ENCODE assay signal across 13 cellular contexts in the genomic region with DNA sequence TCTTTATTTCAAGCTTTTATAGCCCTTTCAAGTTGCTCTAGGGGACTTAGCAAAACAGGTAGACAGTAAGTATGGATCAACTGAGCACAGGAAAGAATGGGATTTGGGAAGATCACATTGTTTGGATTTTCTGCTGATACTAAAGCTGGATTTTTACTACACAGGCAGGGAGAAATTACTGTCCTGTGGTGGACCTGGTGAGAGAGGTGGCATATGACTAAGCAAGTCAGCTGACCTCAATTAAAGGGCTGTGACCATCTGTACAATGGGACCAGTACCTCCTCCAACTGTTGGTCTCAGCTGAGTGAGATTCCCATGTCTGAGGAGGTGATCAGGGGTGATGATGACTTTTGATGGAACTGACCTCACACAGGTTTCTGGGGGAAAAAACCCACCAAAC. TPM values are rescaled to one million over a fixed set of nuclear protein-coding genes. Genes with fewer than 3 reads are reported as not detected.
A peak's percentile ranks its signal among the peaks of the same experiment; 100 is the strongest.
DNase-seq lines count a peak whose midpoint lies in the region; ATAC-seq and TF ChIP-seq lines count a peak whose summit lies in the region.
"Had no signal": no experiment of that assay in that cellular context is flagged by ENCODE, and none has a peak within 500 bp of the region (broad histone marks: within the 10 kb centered on the region; RNA-seq: fewer than 3 reads in every experiment).

No MANE protein-coding gene starts in this region.

- no peaks in the 10 kb centered on the region for H3K9me3 ChIP-seq in CD8-positive, alpha-beta memory T cell (ENCODE audit: low read length)
- no peaks in the 10 kb centered on the region for H3K9me3 ChIP-seq in HCT116 (ENCODE audit: control insufficient read depth in 1 of 2, insufficient read depth in 1 of 2, low read depth in 1 of 2, low read length in 2 of 2)
- H3K9me3 ChIP-seq in WERI-Rb-1 (ENCODE audit: severe bottlenecking) = no peaks in the 10 kb centered on the region

- no peak for TF ChIP-seq RAD21 in HCT116 (IDR thresholded peaks at IDR 0.05; ENCODE audit: low read depth)

- TF ChIP-seq CTCF in HCT116 (IDR thresholded peaks at IDR 0.05 in 2 of 3, conservative IDR thresholded peaks at IDR 0.05 in 1 of 3; ENCODE audit: borderline replicate concordance in 1 of 3, insufficient read depth in 1 of 3, low read depth in 2 of 3, low read length in 2 of 3) (no peak), WERI-Rb-1 (IDR thresholded peaks at IDR 0.05; ENCODE audit: low read depth, low read length) (no peak), nephron progenitor cell (IDR thresholded peaks at IDR 0.05) (no peak)

- H3K4me3 Mint-ChIP-seq in CD8-positive, alpha-beta memory T cell = peak overlapping the region in 1 of 7 donors; percentile 36
- H3K4me3 Mint-ChIP-seq in nephron progenitor cell = no peak overlapping the region
- H3K4me3 Mint-ChIP-seq: activated CD4-positive, alpha-beta T cell treated with anti-CD3 and anti-CD28 coated beads for 36 hours; immature natural killer cell had no signal

- H3K79me2 ChIP-seq in HCT116 (ENCODE audit: insufficient read depth, low read length) = peaks cover 90% of the 10 kb centered on the region

- no peak overlapping the region for H3K9ac ChIP-seq in HCT116 (ENCODE audit: low read length)

- H3K4me2 ChIP-seq in HCT116 (ENCODE audit: low read length) = no peak overlapping the region

- no peaks in the 10 kb centered on the region for H3K27me3 ChIP-seq in CD8-positive, alpha-beta memory T cell (ENCODE audit: insufficient read depth, low read length, poor library complexity, severe bottlenecking)
- H3K27me3 ChIP-seq in HCT116 (ENCODE audit: insufficient read depth, low read length) (no peaks in the 10 kb centered on the region), WERI-Rb-1 (ENCODE audit: insufficient read depth, low read depth, severe bottlenecking) (no peaks in the 10 kb centered on the region)

- no peak for TF ChIP-seq POLR2A in HCT116 (IDR thresholded peaks at IDR 0.05; ENCODE audit: borderline replicate concordance, extremely low read depth, insufficient read depth, insufficient read length)

- CTCF ChIA-PET in CD8-positive, alpha-beta memory T cell (lab: Charles Lee) = interaction anchor here (0.8 to 2.7 kb wide), 6 partner anchors 9 to 29 kb away, joined by 3 to 8 read pairs (median 3); a partner anchor contains a TSS
- CTCF ChIA-PET in HCT116 (lab: Charles Lee) = no interaction called here

- peaks cover 70% of the 10 kb centered on the region for H3K4me1 ChIP-seq in CD8-positive, alpha-beta memory T cell (ENCODE audit: insufficient read depth, low read length)
- peaks cover 8 to 44% of the 10 kb centered on the region in 2 experiments; a peak in 3 of 4 replicates for H3K4me1 ChIP-seq in HCT116 (ENCODE audit: control insufficient read depth in 1 of 2, insufficient read depth in 2 of 2, low read length in 2 of 2)

- H2AFZ ChIP-seq in HCT116 (ENCODE audit: low read depth, low read length, poor library complexity, severe bottlenecking) = no peak overlapping the region

- no peaks in the 10 kb centered on the region for H3K9me3 Mint-ChIP-seq in CD8-positive, alpha-beta memory T cell
- H3K9me3 Mint-ChIP-seq in nephron progenitor cell = no peaks in the 10 kb centered on the region
- H3K9me3 Mint-ChIP-seq: immature natural killer cell had no signal

- peak overlapping the region; percentile 39 to 73 (median 58) for H3K27ac Mint-ChIP-seq in CD8-positive, alpha-beta memory T cell
- peak overlapping the region; percentile 38 for H3K27ac Mint-ChIP-seq in nephron progenitor cell
- H3K27ac Mint-ChIP-seq: activated CD4-positive, alpha-beta T cell treated with anti-CD3 and anti-CD28 coated beads for 36 hours had no signal

- BruUV-seq in HCT116 (replicated peaks; lab: Mats Ljungman, UMichigan) = no TSS peak

- RAD21 ChIA-PET in HCT116 (lab: Charles Lee; ENCODE audit: low non-redundant PET in 1 of 2, low total read pairs in 2 of 2, uncharacterized antibody in 2 of 2, unreplicated experiment in 2 of 2) = no interaction called here

- H4K20me1 ChIP-seq in HCT116 (ENCODE audit: insufficient read depth) = no peaks in the 10 kb centered on the region; the same call in 1 of the 2 replicates

- no peak overlapping the region for H3K27ac ChIP-seq in CD8-positive, alpha-beta memory T cell (ENCODE audit: low read depth, low read length)
- no peak overlapping the region for H3K27ac ChIP-seq in HCT116 (ENCODE audit: low read depth, low read length)
- H3K27ac ChIP-seq in WERI-Rb-1 = no peak overlapping the region

- peaks cover 0 to 4% (median 0%) of the 10 kb centered on the region in 3 donors for H3K36me3 Mint-ChIP-seq in CD8-positive, alpha-beta memory T cell
- H3K36me3 Mint-ChIP-seq in nephron progenitor cell (ENCODE audit: low read depth) = no peaks in the 10 kb centered on the region
- H3K36me3 Mint-ChIP-seq: immature natural killer cell had no signal

- no peaks in the 10 kb centered on the region for H3K9me2 ChIP-seq in HCT116 (ENCODE audit: insufficient read depth)

- POLR2A ChIA-PET in CD8-positive, alpha-beta memory T cell (lab: Charles Lee) = interaction anchor here (1.1 kb wide), 1 partner anchor 25 kb away, joined by 3 read pairs; no protein-coding TSS in a partner anchor
- POLR2A ChIA-PET in HCT116 (lab: Charles Lee) = no interaction called here

- H3K4me1 Mint-ChIP-seq in CD8-positive, alpha-beta memory T cell = peaks cover 65 to 92% (median 83%) of the 10 kb centered on the region in 3 donors
- peaks cover 68% of the 10 kb centered on the region for H3K4me1 Mint-ChIP-seq in nephron progenitor cell

- intact Hi-C loops in HCT116 (cut with micrococcal nuclease) (no loop called here), left cardiac atrium (cut with DNase I) (no loop called here)

- no peaks in the 10 kb centered on the region for H3K36me3 ChIP-seq in CD8-positive, alpha-beta memory T cell (ENCODE audit: insufficient read depth, low read length)
- no peaks in the 10 kb centered on the region for H3K36me3 ChIP-seq in HCT116 (ENCODE audit: control insufficient read depth in 1 of 2, insufficient read depth in 2 of 2, low read length in 2 of 2)
- H3K36me3 ChIP-seq in WERI-Rb-1 = peaks cover 3% of the 10 kb centered on the region; the same call in 1 of the 2 replicates

- no peak overlapping the region for H3K4me3 ChIP-seq in CD8-positive, alpha-beta memory T cell (ENCODE audit: low read length)
- H3K4me3 ChIP-seq in HCT116 (replicated peaks in 1 of 2; ENCODE audit: low read depth in 1 of 2, low read length in 2 of 2) (no peak overlapping the region), WERI-Rb-1 (ENCODE audit: low read depth, low read length) (no peak overlapping the region)

- ATAC-seq in HCT116 (no peak), left cardiac atrium (no peak)
- ATAC-seq: activated CD4-positive, alpha-beta T cell treated with anti-CD3 and anti-CD28 coated beads for 36 hours had no signal

- DNase-seq in CD8-positive, alpha-beta memory T cell = no peak
- no peak for DNase-seq in HCT116 (ENCODE audit: low read depth, low spot score)
- peak; percentile 15 for DNase-seq in WERI-Rb-1
- no peak for DNase-seq in nephron progenitor cell
- DNase-seq in superior temporal gyrus (ENCODE audit: extremely low spot score) = no peak
- DNase-seq in NOMO-1 treated with dmso at 0.1 percent for 144 hours (lab: John Stamatoyannopoulos, UW; ENCODE audit: unreplicated experiment) = no peak
- DNase-seq in retina = no peak
- no peak for DNase-seq in left cardiac atrium
- DNase-seq: activated CD4-positive, alpha-beta T cell treated with anti-CD3 and anti-CD28 coated beads for 36 hours; activated gamma-delta T cell treated with Interleukin-2 at 50 U/mL for 16 hours; HCEC 1CT; immature natural killer cell; NCI-H446 had no signal

- H3K27me3 Mint-ChIP-seq in CD8-positive, alpha-beta memory T cell = no peaks in the 10 kb centered on the region
- H3K27me3 Mint-ChIP-seq in nephron progenitor cell (ENCODE audit: low read depth, poor library complexity) = no peaks in the 10 kb centered on the region
- H3K27me3 Mint-ChIP-seq: activated CD4-positive, alpha-beta T cell treated with anti-CD3 and anti-CD28 coated beads for 36 hours had no signal

TF ChIP-seq in HCT116, 20 proteins besides CTCF, POLR2A, EP300 and RAD21:
- TF ChIP-seq FOSL1 (IDR thresholded peaks at IDR 0.05; ENCODE audit: low read depth) (peak; percentile 23; the same call in 1 of the 2 replicates), YY1 (IDR thresholded peaks at IDR 0.05; ENCODE audit: extremely low read depth, insufficient replicate concordance, low read depth, low read length) (no peak)

RNA-seq across cellular contexts. Expression of a gene that starts 28.0 kb away (rescaled TPM):
- total RNA-seq in CD8-positive, alpha-beta memory T cell = 10 to 100 TPM; 17.7 to 18.7 TPM
- 8.5 TPM for polyA plus RNA-seq in CD8-positive, alpha-beta memory T cell
- total RNA-seq in HCT116 (2021; ENCODE audit: unreplicated experiment) (47.9 TPM), left cardiac atrium (10 to 100 TPM; 34.2 to 37.6 TPM)
- polyA plus RNA-seq in HCT116 (2012) = 21.4 and 26.4 TPM in 2 replicates
